Comparison of ENCODE assay signal across 1 cellular context in the genomic region with DNA sequence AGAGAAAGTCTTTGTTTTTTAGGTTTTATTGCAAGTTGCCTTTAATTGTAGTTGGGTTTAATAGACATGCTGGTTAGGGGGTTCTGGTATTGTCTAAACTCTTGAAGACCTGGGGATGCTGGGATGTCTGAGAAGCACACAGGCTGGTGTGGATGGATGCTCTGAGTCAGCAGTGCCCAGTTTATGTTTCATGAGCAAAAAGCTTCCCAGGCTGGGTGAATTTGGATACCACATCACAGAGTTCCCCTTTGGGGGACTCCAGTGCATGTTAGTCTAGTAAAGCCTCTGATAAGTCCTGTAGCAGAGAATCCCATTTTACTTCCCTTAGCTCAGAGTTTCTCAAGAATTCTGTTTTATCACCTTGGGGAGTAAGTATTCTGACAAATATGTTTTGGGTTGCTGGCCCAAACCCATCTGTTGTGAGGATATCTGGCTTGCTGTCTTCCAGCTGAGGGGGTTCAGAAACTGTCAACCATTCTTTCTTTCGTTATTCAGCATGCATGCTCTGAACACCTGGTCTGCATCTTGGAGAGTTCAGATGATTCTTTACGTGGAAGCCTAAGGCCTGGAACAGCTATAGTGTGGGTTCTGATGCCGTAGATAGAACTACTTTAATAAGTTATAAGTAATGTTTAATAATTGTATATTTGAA.
A peak's percentile ranks its signal among the peaks of the same experiment; 100 is the strongest.
TF ChIP-seq lines count a peak whose summit lies in the region.

No MANE protein-coding gene starts in this region.

TF ChIP-seq in GM12878, 131 proteins besides CTCF, POLR2A, EP300 and RAD21 (continued from another document):
- TF ChIP-seq, protein P1, sequence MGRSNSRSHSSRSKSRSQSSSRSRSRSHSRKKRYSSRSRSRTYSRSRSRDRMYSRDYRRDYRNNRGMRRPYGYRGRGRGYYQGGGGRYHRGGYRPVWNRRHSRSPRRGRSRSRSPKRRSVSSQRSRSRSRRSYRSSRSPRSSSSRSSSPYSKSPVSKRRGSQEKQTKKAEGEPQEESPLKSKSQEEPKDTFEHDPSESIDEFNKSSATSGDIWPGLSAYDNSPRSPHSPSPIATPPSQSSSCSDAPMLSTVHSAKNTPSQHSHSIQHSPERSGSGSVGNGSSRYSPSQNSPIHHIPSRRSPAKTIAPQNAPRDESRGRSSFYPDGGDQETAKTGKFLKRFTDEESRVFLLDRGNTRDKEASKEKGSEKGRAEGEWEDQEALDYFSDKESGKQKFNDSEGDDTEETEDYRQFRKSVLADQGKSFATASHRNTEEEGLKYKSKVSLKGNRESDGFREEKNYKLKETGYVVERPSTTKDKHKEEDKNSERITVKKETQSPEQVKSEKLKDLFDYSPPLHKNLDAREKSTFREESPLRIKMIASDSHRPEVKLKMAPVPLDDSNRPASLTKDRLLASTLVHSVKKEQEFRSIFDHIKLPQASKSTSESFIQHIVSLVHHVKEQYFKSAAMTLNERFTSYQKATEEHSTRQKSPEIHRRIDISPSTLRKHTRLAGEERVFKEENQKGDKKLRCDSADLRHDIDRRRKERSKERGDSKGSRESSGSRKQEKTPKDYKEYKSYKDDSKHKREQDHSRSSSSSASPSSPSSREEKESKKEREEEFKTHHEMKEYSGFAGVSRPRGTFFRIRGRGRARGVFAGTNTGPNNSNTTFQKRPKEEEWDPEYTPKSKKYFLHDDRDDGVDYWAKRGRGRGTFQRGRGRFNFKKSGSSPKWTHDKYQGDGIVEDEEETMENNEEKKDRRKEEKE (IDR thresholded peaks at IDR 0.05): no peak
- TF ChIP-seq TCF12 (IDR thresholded peaks at IDR 0.05; ENCODE audit: low read depth, low read length): peak; percentile 89
- no peak for TF ChIP-seq HDAC2 (IDR thresholded peaks at IDR 0.05)
- TF ChIP-seq, protein P2, sequence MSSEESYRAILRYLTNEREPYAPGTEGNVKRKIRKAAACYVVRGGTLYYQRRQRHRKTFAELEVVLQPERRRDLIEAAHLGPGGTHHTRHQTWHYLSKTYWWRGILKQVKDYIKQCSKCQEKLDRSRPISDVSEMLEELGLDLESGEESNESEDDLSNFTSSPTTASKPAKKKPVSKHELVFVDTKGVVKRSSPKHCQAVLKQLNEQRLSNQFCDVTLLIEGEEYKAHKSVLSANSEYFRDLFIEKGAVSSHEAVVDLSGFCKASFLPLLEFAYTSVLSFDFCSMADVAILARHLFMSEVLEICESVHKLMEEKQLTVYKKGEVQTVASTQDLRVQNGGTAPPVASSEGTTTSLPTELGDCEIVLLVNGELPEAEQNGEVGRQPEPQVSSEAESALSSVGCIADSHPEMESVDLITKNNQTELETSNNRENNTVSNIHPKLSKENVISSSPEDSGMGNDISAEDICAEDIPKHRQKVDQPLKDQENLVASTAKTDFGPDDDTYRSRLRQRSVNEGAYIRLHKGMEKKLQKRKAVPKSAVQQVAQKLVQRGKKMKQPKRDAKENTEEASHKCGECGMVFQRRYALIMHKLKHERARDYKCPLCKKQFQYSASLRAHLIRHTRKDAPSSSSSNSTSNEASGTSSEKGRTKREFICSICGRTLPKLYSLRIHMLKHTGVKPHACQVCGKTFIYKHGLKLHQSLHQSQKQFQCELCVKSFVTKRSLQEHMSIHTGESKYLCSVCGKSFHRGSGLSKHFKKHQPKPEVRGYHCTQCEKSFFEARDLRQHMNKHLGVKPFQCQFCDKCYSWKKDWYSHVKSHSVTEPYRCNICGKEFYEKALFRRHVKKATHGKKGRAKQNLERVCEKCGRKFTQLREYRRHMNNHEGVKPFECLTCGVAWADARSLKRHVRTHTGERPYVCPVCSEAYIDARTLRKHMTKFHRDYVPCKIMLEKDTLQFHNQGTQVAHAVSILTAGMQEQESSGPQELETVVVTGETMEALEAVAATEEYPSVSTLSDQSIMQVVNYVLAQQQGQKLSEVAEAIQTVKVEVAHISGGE (CRISPR knock-in tag; IDR thresholded peaks at IDR 0.05): no peak
- peak; percentile 65 for TF ChIP-seq EED (IDR thresholded peaks at IDR 0.05; ENCODE audit: low read depth)
- TF ChIP-seq SIX5 (IDR thresholded peaks at IDR 0.05; ENCODE audit: low read depth, low read length, severe bottlenecking): no peak
- TF ChIP-seq RUNX3 (IDR thresholded peaks at IDR 0.05; ENCODE audit: low read length): peak; percentile 55
- TF ChIP-seq POLR2AphosphoS5 (IDR thresholded peaks at IDR 0.05; ENCODE audit: low read length): no peak
- TF ChIP-seq, protein P3, sequence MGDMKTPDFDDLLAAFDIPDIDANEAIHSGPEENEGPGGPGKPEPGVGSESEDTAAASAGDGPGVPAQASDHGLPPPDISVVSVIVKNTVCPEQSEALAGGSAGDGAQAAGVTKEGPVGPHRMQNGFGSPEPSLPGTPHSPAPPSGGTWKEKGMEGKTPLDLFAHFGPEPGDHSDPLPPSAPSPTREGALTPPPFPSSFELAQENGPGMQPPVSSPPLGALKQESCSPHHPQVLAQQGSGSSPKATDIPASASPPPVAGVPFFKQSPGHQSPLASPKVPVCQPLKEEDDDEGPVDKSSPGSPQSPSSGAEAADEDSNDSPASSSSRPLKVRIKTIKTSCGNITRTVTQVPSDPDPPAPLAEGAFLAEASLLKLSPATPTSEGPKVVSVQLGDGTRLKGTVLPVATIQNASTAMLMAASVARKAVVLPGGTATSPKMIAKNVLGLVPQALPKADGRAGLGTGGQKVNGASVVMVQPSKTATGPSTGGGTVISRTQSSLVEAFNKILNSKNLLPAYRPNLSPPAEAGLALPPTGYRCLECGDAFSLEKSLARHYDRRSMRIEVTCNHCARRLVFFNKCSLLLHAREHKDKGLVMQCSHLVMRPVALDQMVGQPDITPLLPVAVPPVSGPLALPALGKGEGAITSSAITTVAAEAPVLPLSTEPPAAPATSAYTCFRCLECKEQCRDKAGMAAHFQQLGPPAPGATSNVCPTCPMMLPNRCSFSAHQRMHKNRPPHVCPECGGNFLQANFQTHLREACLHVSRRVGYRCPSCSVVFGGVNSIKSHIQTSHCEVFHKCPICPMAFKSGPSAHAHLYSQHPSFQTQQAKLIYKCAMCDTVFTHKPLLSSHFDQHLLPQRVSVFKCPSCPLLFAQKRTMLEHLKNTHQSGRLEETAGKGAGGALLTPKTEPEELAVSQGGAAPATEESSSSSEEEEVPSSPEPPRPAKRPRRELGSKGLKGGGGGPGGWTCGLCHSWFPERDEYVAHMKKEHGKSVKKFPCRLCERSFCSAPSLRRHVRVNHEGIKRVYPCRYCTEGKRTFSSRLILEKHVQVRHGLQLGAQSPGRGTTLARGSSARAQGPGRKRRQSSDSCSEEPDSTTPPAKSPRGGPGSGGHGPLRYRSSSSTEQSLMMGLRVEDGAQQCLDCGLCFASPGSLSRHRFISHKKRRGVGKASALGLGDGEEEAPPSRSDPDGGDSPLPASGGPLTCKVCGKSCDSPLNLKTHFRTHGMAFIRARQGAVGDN (IDR thresholded peaks at IDR 0.05): no peak
- TF ChIP-seq, protein P4, sequence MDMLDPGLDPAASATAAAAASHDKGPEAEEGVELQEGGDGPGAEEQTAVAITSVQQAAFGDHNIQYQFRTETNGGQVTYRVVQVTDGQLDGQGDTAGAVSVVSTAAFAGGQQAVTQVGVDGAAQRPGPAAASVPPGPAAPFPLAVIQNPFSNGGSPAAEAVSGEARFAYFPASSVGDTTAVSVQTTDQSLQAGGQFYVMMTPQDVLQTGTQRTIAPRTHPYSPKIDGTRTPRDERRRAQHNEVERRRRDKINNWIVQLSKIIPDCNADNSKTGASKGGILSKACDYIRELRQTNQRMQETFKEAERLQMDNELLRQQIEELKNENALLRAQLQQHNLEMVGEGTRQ (IDR thresholded peaks at IDR 0.05; ENCODE audit: borderline replicate concordance, low read depth, low read length): no peak
- no peak for TF ChIP-seq ZSCAN29 (IDR thresholded peaks at IDR 0.05)
- TF ChIP-seq, protein P5, sequence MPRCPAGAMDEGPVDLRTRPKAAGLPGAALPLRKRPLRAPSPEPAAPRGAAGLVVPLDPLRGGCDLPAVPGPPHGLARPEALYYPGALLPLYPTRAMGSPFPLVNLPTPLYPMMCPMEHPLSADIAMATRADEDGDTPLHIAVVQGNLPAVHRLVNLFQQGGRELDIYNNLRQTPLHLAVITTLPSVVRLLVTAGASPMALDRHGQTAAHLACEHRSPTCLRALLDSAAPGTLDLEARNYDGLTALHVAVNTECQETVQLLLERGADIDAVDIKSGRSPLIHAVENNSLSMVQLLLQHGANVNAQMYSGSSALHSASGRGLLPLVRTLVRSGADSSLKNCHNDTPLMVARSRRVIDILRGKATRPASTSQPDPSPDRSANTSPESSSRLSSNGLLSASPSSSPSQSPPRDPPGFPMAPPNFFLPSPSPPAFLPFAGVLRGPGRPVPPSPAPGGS (IDR thresholded peaks at IDR 0.05; ENCODE audit: borderline replicate concordance, insufficient read depth, low read depth, low read length, poor library complexity, severe bottlenecking): peak; percentile 72
- TF ChIP-seq DPF2 (IDR thresholded peaks at IDR 0.05): 0 out of 2 replicates have a peak, but pooled peaks have one; percentile 13
- no peak for TF ChIP-seq TARDBP (IDR thresholded peaks at IDR 0.05; ENCODE audit: borderline replicate concordance)
- TF ChIP-seq IKZF1 (conservative IDR thresholded peaks at IDR 0.05): no peak; the same call in 1 of the 2 replicates
- TF ChIP-seq, protein P6, sequence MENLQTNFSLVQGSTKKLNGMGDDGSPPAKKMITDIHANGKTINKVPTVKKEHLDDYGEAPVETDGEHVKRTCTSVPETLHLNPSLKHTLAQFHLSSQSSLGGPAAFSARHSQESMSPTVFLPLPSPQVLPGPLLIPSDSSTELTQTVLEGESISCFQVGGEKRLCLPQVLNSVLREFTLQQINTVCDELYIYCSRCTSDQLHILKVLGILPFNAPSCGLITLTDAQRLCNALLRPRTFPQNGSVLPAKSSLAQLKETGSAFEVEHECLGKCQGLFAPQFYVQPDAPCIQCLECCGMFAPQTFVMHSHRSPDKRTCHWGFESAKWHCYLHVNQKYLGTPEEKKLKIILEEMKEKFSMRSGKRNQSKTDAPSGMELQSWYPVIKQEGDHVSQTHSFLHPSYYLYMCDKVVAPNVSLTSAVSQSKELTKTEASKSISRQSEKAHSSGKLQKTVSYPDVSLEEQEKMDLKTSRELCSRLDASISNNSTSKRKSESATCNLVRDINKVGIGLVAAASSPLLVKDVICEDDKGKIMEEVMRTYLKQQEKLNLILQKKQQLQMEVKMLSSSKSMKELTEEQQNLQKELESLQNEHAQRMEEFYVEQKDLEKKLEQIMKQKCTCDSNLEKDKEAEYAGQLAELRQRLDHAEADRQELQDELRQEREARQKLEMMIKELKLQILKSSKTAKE (IDR thresholded peaks at IDR 0.05; ENCODE audit: low read depth, poor library complexity, severe bottlenecking): no peak
- TF ChIP-seq JUNB (IDR thresholded peaks at IDR 0.05): 0 out of 2 replicates have a peak, but pooled peaks have one; percentile 25
- TF ChIP-seq MEF2A (IDR thresholded peaks at IDR 0.05; ENCODE audit: insufficient read depth, low read depth, low read length): no peak
- TF ChIP-seq ETV6 (conservative IDR thresholded peaks at IDR 0.05 in 1 of 2, IDR thresholded peaks at IDR 0.05 in 1 of 2; ENCODE audit: borderline replicate concordance in 1 of 2, low read depth in 1 of 2): peak in 1 of 2 experiments; percentile 42; a peak in 1 of 4 replicates
- TF ChIP-seq TCF3 (IDR thresholded peaks at IDR 0.05; ENCODE audit: borderline replicate concordance, insufficient read depth, low read depth, low read length): peak; percentile 86
- TF ChIP-seq CBX5 (IDR thresholded peaks at IDR 0.05; ENCODE audit: low read depth): no peak
- no peak for TF ChIP-seq IRF4 (IDR thresholded peaks at IDR 0.05; ENCODE audit: low read depth, low read length)
- no peak for TF ChIP-seq ZNF622 (IDR thresholded peaks at IDR 0.05)
- no peak for TF ChIP-seq CREM (IDR thresholded peaks at IDR 0.05; ENCODE audit: low read depth)
- TF ChIP-seq TCF7 (IDR thresholded peaks at IDR 0.05; ENCODE audit: borderline replicate concordance): peak; percentile 79
